Comparison of ENCODE assay signal across 2 cellular contexts in the genomic region with DNA sequence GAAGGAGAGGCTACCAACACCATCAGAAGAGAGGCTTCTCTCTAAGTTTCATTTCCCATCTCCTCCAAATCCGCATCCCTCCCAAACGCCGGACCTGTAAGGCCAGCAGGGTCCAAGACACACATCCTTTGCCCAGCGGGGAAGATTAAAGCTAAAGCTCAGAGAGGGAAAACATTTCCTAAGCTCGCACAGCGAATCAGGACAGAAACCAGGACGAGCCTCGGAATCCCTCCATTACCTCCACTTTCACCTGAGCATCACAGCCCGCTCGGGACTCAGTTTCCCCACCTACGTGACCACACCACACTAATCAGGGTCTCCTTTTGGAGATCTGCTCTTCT.
TF ChIP-seq lines count a peak whose summit lies in the region.

No MANE protein-coding gene starts in this region.

TF ChIP-seq in HCT116, 20 proteins besides CTCF, POLR2A, EP300 and RAD21:
- TF ChIP-seq POLR2AphosphoS5 (IDR thresholded peaks at IDR 0.05; ENCODE audit: low read depth, low read length), result no peak
- no peak for TF ChIP-seq SRF (IDR thresholded peaks at IDR 0.05; ENCODE audit: low read depth)
- TF ChIP-seq EGR1 (IDR thresholded peaks at IDR 0.05; ENCODE audit: low read depth), result no peak
- TF ChIP-seq, protein P1, sequence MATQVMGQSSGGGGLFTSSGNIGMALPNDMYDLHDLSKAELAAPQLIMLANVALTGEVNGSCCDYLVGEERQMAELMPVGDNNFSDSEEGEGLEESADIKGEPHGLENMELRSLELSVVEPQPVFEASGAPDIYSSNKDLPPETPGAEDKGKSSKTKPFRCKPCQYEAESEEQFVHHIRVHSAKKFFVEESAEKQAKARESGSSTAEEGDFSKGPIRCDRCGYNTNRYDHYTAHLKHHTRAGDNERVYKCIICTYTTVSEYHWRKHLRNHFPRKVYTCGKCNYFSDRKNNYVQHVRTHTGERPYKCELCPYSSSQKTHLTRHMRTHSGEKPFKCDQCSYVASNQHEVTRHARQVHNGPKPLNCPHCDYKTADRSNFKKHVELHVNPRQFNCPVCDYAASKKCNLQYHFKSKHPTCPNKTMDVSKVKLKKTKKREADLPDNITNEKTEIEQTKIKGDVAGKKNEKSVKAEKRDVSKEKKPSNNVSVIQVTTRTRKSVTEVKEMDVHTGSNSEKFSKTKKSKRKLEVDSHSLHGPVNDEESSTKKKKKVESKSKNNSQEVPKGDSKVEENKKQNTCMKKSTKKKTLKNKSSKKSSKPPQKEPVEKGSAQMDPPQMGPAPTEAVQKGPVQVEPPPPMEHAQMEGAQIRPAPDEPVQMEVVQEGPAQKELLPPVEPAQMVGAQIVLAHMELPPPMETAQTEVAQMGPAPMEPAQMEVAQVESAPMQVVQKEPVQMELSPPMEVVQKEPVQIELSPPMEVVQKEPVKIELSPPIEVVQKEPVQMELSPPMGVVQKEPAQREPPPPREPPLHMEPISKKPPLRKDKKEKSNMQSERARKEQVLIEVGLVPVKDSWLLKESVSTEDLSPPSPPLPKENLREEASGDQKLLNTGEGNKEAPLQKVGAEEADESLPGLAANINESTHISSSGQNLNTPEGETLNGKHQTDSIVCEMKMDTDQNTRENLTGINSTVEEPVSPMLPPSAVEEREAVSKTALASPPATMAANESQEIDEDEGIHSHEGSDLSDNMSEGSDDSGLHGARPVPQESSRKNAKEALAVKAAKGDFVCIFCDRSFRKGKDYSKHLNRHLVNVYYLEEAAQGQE (IDR thresholded peaks at IDR 0.05; ENCODE audit: low read depth), result no peak
- TF ChIP-seq EZH2phosphoT487 (IDR thresholded peaks at IDR 0.05; ENCODE audit: borderline replicate concordance), result no peak
- no peak for TF ChIP-seq SIN3A (IDR thresholded peaks at IDR 0.05; ENCODE audit: low read depth)
- TF ChIP-seq FOSL1 (IDR thresholded peaks at IDR 0.05; ENCODE audit: low read depth), result no peak
- no peak for TF ChIP-seq ELF1 (IDR thresholded peaks at IDR 0.05; ENCODE audit: borderline replicate concordance, low read depth)
- no peak for TF ChIP-seq CBX3 (IDR thresholded peaks at IDR 0.05; ENCODE audit: low read depth)
- no peak for TF ChIP-seq YY1 (IDR thresholded peaks at IDR 0.05; ENCODE audit: extremely low read depth, insufficient replicate concordance, low read depth, low read length)
- no peak for TF ChIP-seq JUND (IDR thresholded peaks at IDR 0.05)
- TF ChIP-seq, protein P2, sequence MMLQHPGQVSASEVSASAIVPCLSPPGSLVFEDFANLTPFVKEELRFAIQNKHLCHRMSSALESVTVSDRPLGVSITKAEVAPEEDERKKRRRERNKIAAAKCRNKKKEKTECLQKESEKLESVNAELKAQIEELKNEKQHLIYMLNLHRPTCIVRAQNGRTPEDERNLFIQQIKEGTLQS (IDR thresholded peaks at IDR 0.05), result no peak
- no peak for TF ChIP-seq SP1 (IDR thresholded peaks at IDR 0.05; ENCODE audit: low read depth)

TF ChIP-seq in K562, 482 proteins besides CTCF, POLR2A, EP300 and RAD21:
- peak; percentile 97 for TF ChIP-seq BCOR (IDR thresholded peaks at IDR 0.05)
- TF ChIP-seq NCOA4 (IDR thresholded peaks at IDR 0.05; ENCODE audit: partially characterized antibody), result no peak
- 0 out of 2 replicates have a peak, but pooled peaks have one; percentile 22 for TF ChIP-seq SMARCA5 (IDR thresholded peaks at IDR 0.05)
- peak; percentile 23 for TF ChIP-seq ZFP36 (IDR thresholded peaks at IDR 0.05; ENCODE audit: low read depth, low read length, partially characterized antibody)
- TF ChIP-seq EP400 (IDR thresholded peaks at IDR 0.05), result no peak
- TF ChIP-seq, protein P3, sequence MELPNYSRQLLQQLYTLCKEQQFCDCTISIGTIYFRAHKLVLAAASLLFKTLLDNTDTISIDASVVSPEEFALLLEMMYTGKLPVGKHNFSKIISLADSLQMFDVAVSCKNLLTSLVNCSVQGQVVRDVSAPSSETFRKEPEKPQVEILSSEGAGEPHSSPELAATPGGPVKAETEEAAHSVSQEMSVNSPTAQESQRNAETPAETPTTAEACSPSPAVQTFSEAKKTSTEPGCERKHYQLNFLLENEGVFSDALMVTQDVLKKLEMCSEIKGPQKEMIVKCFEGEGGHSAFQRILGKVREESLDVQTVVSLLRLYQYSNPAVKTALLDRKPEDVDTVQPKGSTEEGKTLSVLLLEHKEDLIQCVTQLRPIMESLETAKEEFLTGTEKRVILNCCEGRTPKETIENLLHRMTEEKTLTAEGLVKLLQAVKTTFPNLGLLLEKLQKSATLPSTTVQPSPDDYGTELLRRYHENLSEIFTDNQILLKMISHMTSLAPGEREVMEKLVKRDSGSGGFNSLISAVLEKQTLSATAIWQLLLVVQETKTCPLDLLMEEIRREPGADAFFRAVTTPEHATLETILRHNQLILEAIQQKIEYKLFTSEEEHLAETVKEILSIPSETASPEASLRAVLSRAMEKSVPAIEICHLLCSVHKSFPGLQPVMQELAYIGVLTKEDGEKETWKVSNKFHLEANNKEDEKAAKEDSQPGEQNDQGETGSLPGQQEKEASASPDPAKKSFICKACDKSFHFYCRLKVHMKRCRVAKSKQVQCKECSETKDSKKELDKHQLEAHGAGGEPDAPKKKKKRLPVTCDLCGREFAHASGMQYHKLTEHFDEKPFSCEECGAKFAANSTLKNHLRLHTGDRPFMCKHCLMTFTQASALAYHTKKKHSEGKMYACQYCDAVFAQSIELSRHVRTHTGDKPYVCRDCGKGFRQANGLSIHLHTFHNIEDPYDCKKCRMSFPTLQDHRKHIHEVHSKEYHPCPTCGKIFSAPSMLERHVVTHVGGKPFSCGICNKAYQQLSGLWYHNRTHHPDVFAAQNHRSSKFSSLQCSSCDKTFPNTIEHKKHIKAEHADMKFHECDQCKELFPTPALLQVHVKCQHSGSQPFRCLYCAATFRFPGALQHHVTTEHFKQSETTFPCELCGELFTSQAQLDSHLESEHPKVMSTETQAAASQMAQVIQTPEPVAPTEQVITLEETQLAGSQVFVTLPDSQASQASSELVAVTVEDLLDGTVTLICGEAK (IDR thresholded peaks at IDR 0.05), result peak; percentile 36; the same call in 1 of the 2 replicates
- TF ChIP-seq, protein P3 (CRISPR knock-in tag; IDR thresholded peaks at IDR 0.05), result no peak
- 0 out of 2 replicates have a peak, but pooled peaks have one; percentile 13 for TF ChIP-seq CTBP1 (IDR thresholded peaks at IDR 0.05; ENCODE audit: borderline replicate concordance)
- TF ChIP-seq, protein P4, sequence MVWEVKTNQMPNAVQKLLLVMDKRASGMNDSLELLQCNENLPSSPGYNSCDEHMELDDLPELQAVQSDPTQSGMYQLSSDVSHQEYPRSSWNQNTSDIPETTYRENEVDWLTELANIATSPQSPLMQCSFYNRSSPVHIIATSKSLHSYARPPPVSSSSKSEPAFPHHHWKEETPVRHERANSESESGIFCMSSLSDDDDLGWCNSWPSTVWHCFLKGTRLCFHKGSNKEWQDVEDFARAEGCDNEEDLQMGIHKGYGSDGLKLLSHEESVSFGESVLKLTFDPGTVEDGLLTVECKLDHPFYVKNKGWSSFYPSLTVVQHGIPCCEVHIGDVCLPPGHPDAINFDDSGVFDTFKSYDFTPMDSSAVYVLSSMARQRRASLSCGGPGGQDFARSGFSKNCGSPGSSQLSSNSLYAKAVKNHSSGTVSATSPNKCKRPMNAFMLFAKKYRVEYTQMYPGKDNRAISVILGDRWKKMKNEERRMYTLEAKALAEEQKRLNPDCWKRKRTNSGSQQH (CRISPR knock-in tag; IDR thresholded peaks at IDR 0.05), result 0 out of 2 replicates have a peak, but pooled peaks have one; percentile 21
